Comparison of ENCODE assay signal across 10 cellular contexts in the genomic region with DNA sequence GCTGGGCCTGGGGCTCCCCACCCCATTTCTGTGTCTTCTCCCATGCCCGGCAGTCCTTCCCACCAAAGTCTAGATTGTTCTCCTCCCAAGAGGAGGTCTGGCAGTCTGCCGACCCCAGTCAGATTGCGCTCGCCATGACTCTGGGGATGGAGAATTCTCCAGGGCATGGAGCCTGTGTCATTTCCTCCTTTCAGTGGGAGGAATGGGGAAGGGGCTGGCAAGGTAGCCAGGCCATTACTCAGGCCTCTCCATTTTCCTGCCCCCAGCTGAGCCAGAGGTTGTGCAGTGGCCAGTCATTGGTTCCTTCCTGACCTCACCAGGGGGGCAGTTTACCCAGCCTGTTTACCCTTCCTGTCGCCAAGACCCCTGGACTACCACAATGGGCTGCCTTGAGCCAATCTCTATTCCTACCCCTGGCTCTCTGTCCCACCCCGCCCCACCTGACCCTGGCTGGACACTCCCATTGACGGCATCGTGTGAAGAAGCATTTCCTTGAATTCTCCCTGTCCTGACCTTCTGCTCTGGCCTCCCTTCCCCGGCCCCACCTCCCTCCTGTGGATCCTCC. TPM values are rescaled to one million over a fixed set of nuclear protein-coding genes. Genes with fewer than 3 reads are reported as not detected.
DNase-seq lines count a peak whose midpoint lies in the region; ATAC-seq, FAIRE-seq and TF ChIP-seq lines count a peak whose summit lies in the region.
"Had no signal": no experiment of that assay in that cellular context is flagged by ENCODE, and none has a peak within 500 bp of the region (broad histone marks: within the 10 kb centered on the region; RNA-seq: fewer than 3 reads in every experiment).

No MANE protein-coding gene starts in this region.

- H3K4me1 ChIP-seq in Caco-2: peaks cover 80% of the 10 kb centered on the region
- peaks cover 63 to 92% of the 10 kb centered on the region in 2 donors for H3K4me1 ChIP-seq in ascending aorta
- H3K4me1 ChIP-seq in heart left ventricle: peaks cover 43 to 100% (median 91%) of the 10 kb centered on the region in 12 donors
- peaks cover 91% of the 10 kb centered on the region for H3K4me1 ChIP-seq in psoas muscle

- TF ChIP-seq POLR2A in heart left ventricle (IDR thresholded peaks at IDR 0.05) (no peak), GM12892 (IDR thresholded peaks at IDR 0.05; ENCODE audit: low read depth, low read length) (no peak)

- no peaks in the 10 kb centered on the region for H3K9me3 Mint-ChIP-seq in Caco-2 (ENCODE audit: unreplicated experiment)

- ATAC-seq in heart left ventricle: peak; percentile 28 to 77 (median 48)
- peak in 3 of 4 donors; percentile 12 to 52 (median 44) for ATAC-seq in psoas muscle
- no peak for ATAC-seq in GM19397 (IDR thresholded peaks at IDR 0.05; ENCODE audit: unreplicated experiment)

- H3K36me3 ChIP-seq in Caco-2 (ENCODE audit: control insufficient read depth, insufficient read depth, low read length) (no peaks in the 10 kb centered on the region), ascending aorta (no peaks in the 10 kb centered on the region), heart left ventricle (peaks cover 0 to 10% (median 0%) of the 10 kb centered on the region in 9 donors), psoas muscle (ENCODE audit: insufficient read depth in 1 of 2, low read depth in 1 of 2) (no peaks in the 10 kb centered on the region)

- BruUV-seq in Caco-2 (replicated peaks; lab: Mats Ljungman, UMichigan): no TSS peak

- no peak for DNase-seq in Caco-2
- peak in 1 of 2 donors; percentile 92 for DNase-seq in ascending aorta (ENCODE audit: low spot score in 2 of 2)
- peak; percentile 76 to 87 (median 83) for DNase-seq in heart left ventricle
- peak; percentile 66 to 73 for DNase-seq in psoas muscle
- no peak for DNase-seq in GM12892 (ENCODE audit: insufficient read length)
- DNase-seq in activated T-cell treated with anti-CD3 and anti-CD28 coated beads for 4 hours: no peak
- no peak for DNase-seq in NCI-H526 treated with DMSO at 0.1 percent for 48 hours (lab: John Stamatoyannopoulos, UW)
- DNase-seq: DMS79, NCI-H146 had no signal

- H3K9me3 ChIP-seq in Caco-2 (no peaks in the 10 kb centered on the region), ascending aorta (no peaks in the 10 kb centered on the region), heart left ventricle (no peaks in the 10 kb centered on the region), psoas muscle (no peaks in the 10 kb centered on the region)

- peak overlapping the region; percentile 61 for H3K4me3 Mint-ChIP-seq in Caco-2 (ENCODE audit: unreplicated experiment)

- H3K4me3 ChIP-seq in Caco-2 (ENCODE audit: low read depth, low read length) (peak overlapping the region; percentile 33), ascending aorta (peak overlapping the region; percentile 42 to 48), heart left ventricle (peak overlapping the region; percentile 10 to 70 (median 51)), psoas muscle (peak overlapping the region; percentile 49)

- peaks cover 46% of the 10 kb centered on the region for H3K4me1 Mint-ChIP-seq in Caco-2 (ENCODE audit: low read depth, unreplicated experiment)

- peak overlapping the region; percentile 95 to 96 for H3K27ac ChIP-seq in ascending aorta
- peak overlapping the region; percentile 75 to 100 (median 96) for H3K27ac ChIP-seq in heart left ventricle
- peak overlapping the region; percentile 89 for H3K27ac ChIP-seq in psoas muscle

- TF ChIP-seq CTCF in Caco-2 (IDR thresholded peaks at IDR 0.05; ENCODE audit: insufficient read depth in 1 of 2, low read depth in 1 of 2, low read length in 1 of 2, severe bottlenecking in 1 of 2, unreplicated experiment in 1 of 2) (no peak), ascending aorta (IDR thresholded peaks at IDR 0.05) (no peak), heart left ventricle (IDR thresholded peaks at IDR 0.05) (no peak), psoas muscle (IDR thresholded peaks at IDR 0.05) (no peak)

- H3K27ac Mint-ChIP-seq in Caco-2 (ENCODE audit: unreplicated experiment): peak overlapping the region; percentile 79

- FAIRE-seq in GM12892 (lab: Jason Lieb, UNC): no peak

- no peaks in the 10 kb centered on the region for H3K27me3 Mint-ChIP-seq in Caco-2 (ENCODE audit: insufficient read depth, unreplicated experiment)

- WGBS in heart left ventricle, 4 donors: 9 to 34% (median 20%) methylated on average over 9 of the region's 9 CpGs
- 28 to 43% (median 34%) methylated on average over 9 of the region's 9 CpGs for WGBS in psoas muscle, 3 donors

- intact Hi-C loops in Caco-2 (cut with micrococcal nuclease; ENCODE audit: unreplicated experiment) (loop anchor here (2.0 to 5.0 kb wide), 3 partner anchors 16 to 184 kb away; no protein-coding TSS in a partner anchor), ascending aorta (cut with DNase I) (loop anchor here (5.0 kb wide), 1 partner anchor 39 kb away; no protein-coding TSS in a partner anchor), heart left ventricle (cut with DNase I) (loop anchor here in 2 of 10 donors (2.0 to 5.0 kb wide), 2 partner anchors 14 to 39 kb away; no protein-coding TSS in a partner anchor), psoas muscle (cut with DNase I) (no loop called here)

- CTCF ChIA-PET in Caco-2 (lab: Charles Lee): interaction anchor here (0.8 to 1.2 kb wide), 6 partner anchors 8 to 191 kb away, joined by 3 to 6 read pairs (median 3); a partner anchor contains a TSS

- POLR2A ChIA-PET in Caco-2 (lab: Charles Lee): interaction anchor here (1.0 kb wide), 1 partner anchor 191 kb away, joined by 3 read pairs; a partner anchor contains a TSS

- H3K27me3 ChIP-seq in Caco-2 (replicated peaks; ENCODE audit: control insufficient read depth, insufficient read depth, low read length) (no peaks in the 10 kb centered on the region), ascending aorta (no peaks in the 10 kb centered on the region), heart left ventricle (no peaks in the 10 kb centered on the region), psoas muscle (ENCODE audit: insufficient read depth in 3 of 3, low read length in 2 of 3) (no peaks in the 10 kb centered on the region)

- H3K36me3 Mint-ChIP-seq in Caco-2 (ENCODE audit: insufficient read depth, unreplicated experiment): peaks cover 15% of the 10 kb centered on the region

RNA-seq across cellular contexts. Expression of a gene that starts 0.6 kb away (rescaled TPM):
- total RNA-seq in Caco-2 (2022): 22.4 and 25.1 TPM in 2 replicates
- total RNA-seq in ascending aorta: 128 TPM
- total RNA-seq in heart left ventricle: 100 to 1,000 TPM; 444 to 782 (median 590) TPM
- 100 to 1,000 TPM; 304 to 791 TPM for polyA plus RNA-seq in heart left ventricle
- 100 to 1,000 TPM; 447 to 745 (median 673) TPM for total RNA-seq in psoas muscle
- 100 to 1,000 TPM; 136 to 855 (median 503) TPM for polyA plus RNA-seq in psoas muscle
- polyA plus RNA-seq in GM12892 (2012; ENCODE audit: missing spikeins): 18.8 TPM

RNA-seq across cellular contexts. Expression of a gene that starts 20.0 kb away (rescaled TPM):
- total RNA-seq in Caco-2 (2022) (not detected in 2 replicates), ascending aorta (1.1 TPM), heart left ventricle (10 to 100 TPM in 1 of 9 donors, 1 to 10 TPM in 8; 1.8 to 10.2 (median 5.1) TPM), psoas muscle (100 to 1,000 TPM in 1 of 4 donors, 10 to 100 TPM in 3; 29.7 to 110 (median 31.7) TPM)
- polyA plus RNA-seq in heart left ventricle (1 to 10 TPM; 1.2 to 4.6 TPM), psoas muscle (10 to 100 TPM in 2 of 3 donors, 1 to 10 TPM in 1; 3.0 to 14.5 (median 14.5) TPM)
- polyA plus RNA-seq in GM12892 (2012; ENCODE audit: missing spikeins): 0.38 TPM

RNA-seq across cellular contexts. Expression of a gene that starts 59.8 kb away (rescaled TPM):
- 55.3 TPM in 2 replicates for total RNA-seq in Caco-2 (2022)
- 45.3 TPM for total RNA-seq in ascending aorta
- 10 to 100 TPM; 23.5 to 42.3 (median 28.0) TPM for total RNA-seq in heart left ventricle
- 10 to 100 TPM; 19.2 to 24.6 TPM for polyA plus RNA-seq in heart left ventricle
- 10 to 100 TPM; 23.5 to 28.6 (median 27.3) TPM for total RNA-seq in psoas muscle
- polyA plus RNA-seq in psoas muscle: 10 to 100 TPM; 17.2 to 29.9 (median 21.1) TPM
- 36.5 TPM for polyA plus RNA-seq in GM12892 (2012; ENCODE audit: missing spikeins)

Comparison
In these comparisons a context has a peak if more than half of its experiments do, and no peak if none do; other contexts are left out.
1. DNase-seq: peak in heart left ventricle (5 of 5) and psoas muscle (2 of 2); none in Caco-2 (0 of 2), GM12892 (single experiment), activated T-cell treated with anti-CD3 and anti-CD28 coated beads for 4 hours (single experiment) and NCI-H526 treated with DMSO at 0.1 percent for 48 hours (single experiment).
2. intact Hi-C loops: an anchor here in Caco-2 (2.0 to 5.0 kb wide) and ascending aorta (5.0 kb wide); none called in psoas muscle.
3. Peak in every context shown above with its lines, with median percentiles within 50 percentile points of each other: H3K4me3 ChIP-seq and H3K27ac ChIP-seq.